Comparison of ENCODE assay signal across 9 cellular contexts in genomic region chr7:101740981-101741725, GRCh38.
A peak's percentile ranks its signal among the peaks of the same experiment; 100 is the strongest.
DNase-seq lines count a peak whose midpoint lies in the region; ATAC-seq and TF ChIP-seq lines count a peak whose summit lies in the region.
"Had no signal": no experiment of that assay in that cellular context is flagged by ENCODE, and none has a peak within 500 bp of the region (broad histone marks: within the 10 kb centered on the region; RNA-seq: fewer than 3 reads in every experiment).

No MANE protein-coding gene starts in this region.

- intact Hi-C loops in vagina (cut with DNase I) = loop anchor here (10.0 kb wide), 1 partner anchor 74 kb away; the partner anchor contains the start of gene CUX1

- H3K4me3 ChIP-seq in HAP-1 = no peak overlapping the region
- H3K4me3 ChIP-seq in vagina = no peak overlapping the region

- TF ChIP-seq POLR2A in vagina (IDR thresholded peaks at IDR 0.05) = no peak

- DNase-seq in activated CD8-positive, alpha-beta memory T cell treated with anti-CD3 and anti-CD28 coated beads, Interleukin-2, amount 10 ng/mL, durations not matched to agents 7 days and 5 days = peak; percentile 62
- no peak for DNase-seq in activated CD8-positive, alpha-beta memory T cell treated with anti-CD3 and anti-CD28 coated beads for 24 hours
- DNase-seq in RPMI8226 (peak; percentile 67), nephron progenitor cell (no peak), HAP-1 (ENCODE audit: low spot score in 2 of 2) (no peak), vagina (ENCODE audit: extremely low spot score in 2 of 2) (no peak), HuH-7 (ENCODE audit: low spot score) (no peak)
- DNase-seq: NCI-H2081 had no signal

- peak overlapping the region; percentile 96 for H3K27ac Mint-ChIP-seq in activated CD8-positive, alpha-beta memory T cell treated with anti-CD3 and anti-CD28 coated beads, Interleukin-2, amount 10 ng/mL, durations not matched to agents 7 days and 5 days
- peak overlapping the region; percentile 68 for H3K27ac Mint-ChIP-seq in nephron progenitor cell

- H3K36me3 ChIP-seq in HAP-1 (replicated peaks) = no peaks in the 10 kb centered on the region
- no peaks in the 10 kb centered on the region for H3K36me3 ChIP-seq in vagina

- no peaks in the 10 kb centered on the region for H3K27me3 Mint-ChIP-seq in activated CD8-positive, alpha-beta memory T cell treated with anti-CD3 and anti-CD28 coated beads, Interleukin-2, amount 10 ng/mL, durations not matched to agents 7 days and 5 days
- peaks cover 6% of the 10 kb centered on the region for H3K27me3 Mint-ChIP-seq in nephron progenitor cell (ENCODE audit: low read depth, poor library complexity)

- H3K9me3 Mint-ChIP-seq in activated CD8-positive, alpha-beta memory T cell treated with anti-CD3 and anti-CD28 coated beads, Interleukin-2, amount 10 ng/mL, durations not matched to agents 7 days and 5 days (ENCODE audit: low read depth) = no peaks in the 10 kb centered on the region
- H3K9me3 Mint-ChIP-seq in nephron progenitor cell = no peaks in the 10 kb centered on the region

- peak overlapping the region; percentile 64 for H3K4me3 Mint-ChIP-seq in activated CD8-positive, alpha-beta memory T cell treated with anti-CD3 and anti-CD28 coated beads, Interleukin-2, amount 10 ng/mL, durations not matched to agents 7 days and 5 days
- H3K4me3 Mint-ChIP-seq in nephron progenitor cell = no peak overlapping the region

- H3K4me1 Mint-ChIP-seq in activated CD8-positive, alpha-beta memory T cell treated with anti-CD3 and anti-CD28 coated beads, Interleukin-2, amount 10 ng/mL, durations not matched to agents 7 days and 5 days = peaks cover 49% of the 10 kb centered on the region
- H3K4me1 Mint-ChIP-seq in nephron progenitor cell = peaks cover 67% of the 10 kb centered on the region

- H3K27me3 ChIP-seq in HAP-1 (ENCODE audit: low read depth) = no peaks in the 10 kb centered on the region
- H3K27me3 ChIP-seq in vagina = no peaks in the 10 kb centered on the region

- CTCF ChIA-PET in activated CD8-positive, alpha-beta memory T cell treated with anti-CD3 and anti-CD28 coated beads, Interleukin-2, amount 10 ng/mL, durations not matched to agents 7 days and 5 days (lab: Charles Lee) = interaction anchor here (2.2 to 4.2 kb wide), 3 partner anchors 15 to 73 kb away, joined by 4 to 26 read pairs (median 14); no protein-coding TSS in a partner anchor

- H3K4me1 ChIP-seq in HAP-1 (peaks cover 3% of the 10 kb centered on the region; the same call in 1 of the 2 replicates), vagina (peaks cover 13% of the 10 kb centered on the region)

- H3K27ac ChIP-seq in vagina = no peak overlapping the region

- H3K36me3 Mint-ChIP-seq in activated CD8-positive, alpha-beta memory T cell treated with anti-CD3 and anti-CD28 coated beads, Interleukin-2, amount 10 ng/mL, durations not matched to agents 7 days and 5 days = no peaks in the 10 kb centered on the region
- no peaks in the 10 kb centered on the region for H3K36me3 Mint-ChIP-seq in nephron progenitor cell (ENCODE audit: low read depth)

- ATAC-seq in activated CD8-positive, alpha-beta memory T cell treated with anti-CD3 and anti-CD28 coated beads, Interleukin-2, amount 10 ng/mL, durations not matched to agents 7 days and 5 days = peak; percentile 61
- peak; percentile 49 for ATAC-seq in HG02852 (IDR thresholded peaks at IDR 0.05; ENCODE audit: unreplicated experiment)

- H3K9me3 ChIP-seq in HAP-1 (no peaks in the 10 kb centered on the region), vagina (no peaks in the 10 kb centered on the region)

- in situ Hi-C loops in HAP-1 (cut with MboI; ENCODE audit: low sequenced_read_pairs) = loop anchor here (5.0 kb wide), 1 partner anchor 71 kb away; no protein-coding TSS in a partner anchor

- TF ChIP-seq CTCF in nephron progenitor cell (IDR thresholded peaks at IDR 0.05) (no peak), vagina (IDR thresholded peaks at IDR 0.05) (no peak)

Comparison
In these comparisons a context has a peak if more than half of its experiments do, and no peak if none do; other contexts are left out.
1. DNase-seq: peak in activated CD8-positive, alpha-beta memory T cell treated with anti-CD3 and anti-CD28 coated beads, Interleukin-2, amount 10 ng/mL, durations not matched to agents 7 days and 5 days (single experiment) and RPMI8226 (single experiment); none in activated CD8-positive, alpha-beta memory T cell treated with anti-CD3 and anti-CD28 coated beads for 24 hours (single experiment), nephron progenitor cell (single experiment), HAP-1 (0 of 2), vagina (0 of 2) and HuH-7 (single experiment).